ENCODE assay signal across 10 cellular contexts in genomic region chr2:134491796-134492441, GRCh38.
DNase-seq lines count a peak whose midpoint lies in the region; ATAC-seq, FAIRE-seq and TF ChIP-seq lines count a peak whose summit lies in the region.
"Had no signal": no experiment of that assay in that cellular context is flagged by ENCODE, and none has a peak within 500 bp of the region (broad histone marks: within the 10 kb centered on the region; RNA-seq: fewer than 3 reads in every experiment).

No MANE protein-coding gene starts in this region.

- no peak for FAIRE-seq in pancreas (lab: Jason Lieb, UNC)

- WGBS in body of pancreas, 2 donors = 16 to 22% methylated on average over 9 of the region's 9 CpGs
- 21 to 23% methylated on average over 9 of the region's 9 CpGs for WGBS in pancreas, 2 donors

- TF ChIP-seq POLR2A in body of pancreas (IDR thresholded peaks at IDR 0.05) = no peak

- no peaks in the 10 kb centered on the region for H3F3A ChIP-seq in neural progenitor cell (ENCODE audit: low read depth)

- H3K4me2 ChIP-seq in neural progenitor cell = no peak overlapping the region

- H2AFZ ChIP-seq in neural progenitor cell (replicated peaks) = no peak overlapping the region

- H3K9me3 Mint-ChIP-seq in activated T-helper 1 cell treated with anti-CD3 and anti-CD28 coated beads, Interleukin-12 subunit alpha, Interleukin-12 subunit beta, Interleukin-2, Interleukin-4 antibody, amounts not matched to agents 30 ng/mL and 10 ng/mL and 1 ng/mL, durations not matched to agents 14 hours and 24 hours and 36 hours = no peaks in the 10 kb centered on the region
- no peaks in the 10 kb centered on the region for H3K9me3 Mint-ChIP-seq in neural progenitor cell
- H3K9me3 Mint-ChIP-seq: immature natural killer cell had no signal

- H3K4me1 Mint-ChIP-seq in activated T-helper 1 cell treated with anti-CD3 and anti-CD28 coated beads, Interleukin-12 subunit alpha, Interleukin-12 subunit beta, Interleukin-2, Interleukin-4 antibody, amounts not matched to agents 30 ng/mL and 10 ng/mL and 1 ng/mL, durations not matched to agents 14 hours and 24 hours and 36 hours (ENCODE audit: low read depth) = no peaks in the 10 kb centered on the region
- H3K4me1 Mint-ChIP-seq in neural progenitor cell = no peaks in the 10 kb centered on the region
- H3K4me1 Mint-ChIP-seq: activated CD8-positive, alpha-beta memory T cell treated with anti-CD3 and anti-CD28 coated beads, Interleukin-2, amount 10 ng/mL, durations not matched to agents 7 days and 5 days; immature natural killer cell had no signal

- H3K4me1 ChIP-seq in HEK293 (ENCODE audit: control insufficient read depth, insufficient read depth, low read length) (no peaks in the 10 kb centered on the region), body of pancreas (no peaks in the 10 kb centered on the region), pancreas (peaks cover 0 to 2% (median 0%) of the 10 kb centered on the region in 3 donors), neural progenitor cell (peaks cover 4% of the 10 kb centered on the region)

- no peak overlapping the region for H3K27ac Mint-ChIP-seq in activated T-helper 1 cell treated with anti-CD3 and anti-CD28 coated beads, Interleukin-12 subunit alpha, Interleukin-12 subunit beta, Interleukin-2, Interleukin-4 antibody, amounts not matched to agents 30 ng/mL and 10 ng/mL and 1 ng/mL, durations not matched to agents 14 hours and 24 hours and 36 hours
- H3K27ac Mint-ChIP-seq in neural progenitor cell = no peak overlapping the region
- H3K27ac Mint-ChIP-seq: activated CD8-positive, alpha-beta memory T cell treated with anti-CD3 and anti-CD28 coated beads, Interleukin-2, amount 10 ng/mL, durations not matched to agents 7 days and 5 days; immature natural killer cell had no signal

- no peak overlapping the region for H3K9ac ChIP-seq in neural progenitor cell

- H3K27me3 ChIP-seq in body of pancreas (no peaks in the 10 kb centered on the region), pancreas (no peaks in the 10 kb centered on the region), neural progenitor cell (no peaks in the 10 kb centered on the region)

- no peaks in the 10 kb centered on the region for H3K9me3 ChIP-seq in HEK293 (ENCODE audit: control insufficient read depth, insufficient read depth, low read depth, low read length)
- H3K9me3 ChIP-seq in body of pancreas = no peaks in the 10 kb centered on the region
- H3K9me3 ChIP-seq in pancreas = no peaks in the 10 kb centered on the region
- H3K9me3 ChIP-seq in neural progenitor cell (ENCODE audit: low read depth) = no peaks in the 10 kb centered on the region

- H3K4me3 Mint-ChIP-seq in activated T-helper 1 cell treated with anti-CD3 and anti-CD28 coated beads, Interleukin-12 subunit alpha, Interleukin-12 subunit beta, Interleukin-2, Interleukin-4 antibody, amounts not matched to agents 30 ng/mL and 10 ng/mL and 1 ng/mL, durations not matched to agents 14 hours and 24 hours and 36 hours = no peak overlapping the region
- no peak overlapping the region for H3K4me3 Mint-ChIP-seq in neural progenitor cell
- H3K4me3 Mint-ChIP-seq: activated CD8-positive, alpha-beta memory T cell treated with anti-CD3 and anti-CD28 coated beads, Interleukin-2, amount 10 ng/mL, durations not matched to agents 7 days and 5 days; immature natural killer cell had no signal

- peak; percentile 91 for DNase-seq in NCI-H2196 (lab: John Stamatoyannopoulos, UW; ENCODE audit: unreplicated experiment)
- DNase-seq in body of pancreas = peak; percentile 35 to 65 (median 56)
- DNase-seq in pancreas = peak in 2 of 6 donors; percentile 31 to 49
- no peak for DNase-seq in activated gamma-delta T cell (lab: John Stamatoyannopoulos, UW)
- DNase-seq in activated T-helper 1 cell treated with anti-CD3 and anti-CD28 coated beads, Interleukin-12 subunit alpha, Interleukin-12 subunit beta, Interleukin-2, Interleukin-4 antibody, amounts not matched to agents 30 ng/mL and 10 ng/mL and 1 ng/mL, durations not matched to agents 14 hours and 24 hours and 36 hours (ENCODE audit: low spot score) = no peak
- no peak for DNase-seq in neural progenitor cell (ENCODE audit: low spot score)
- DNase-seq: activated CD8-positive, alpha-beta memory T cell treated with anti-CD3 and anti-CD28 coated beads, Interleukin-2, amount 10 ng/mL, durations not matched to agents 7 days and 5 days; immature natural killer cell had no signal

- no peak overlapping the region for H3K4me3 ChIP-seq in HEK293 (ENCODE audit: low read depth, low read length)
- no peak overlapping the region for H3K4me3 ChIP-seq in body of pancreas
- no peak overlapping the region for H3K4me3 ChIP-seq in pancreas
- no peak overlapping the region for H3K4me3 ChIP-seq in neural progenitor cell

- H3K36me3 ChIP-seq in HEK293 (ENCODE audit: control insufficient read depth in 2 of 2, insufficient read depth in 1 of 2, low read length in 2 of 2) (no peaks in the 10 kb centered on the region), body of pancreas (replicated peaks in 1 of 2; ENCODE audit: insufficient read depth in 1 of 2, low read depth in 2 of 2) (no peaks in the 10 kb centered on the region), pancreas (no peaks in the 10 kb centered on the region), neural progenitor cell (no peaks in the 10 kb centered on the region)

- POLR2A ChIA-PET in HEK293 (lab: Yijun Ruan, JAX) = no interaction called here

- peaks cover 5% of the 10 kb centered on the region for H3K27me3 Mint-ChIP-seq in activated T-helper 1 cell treated with anti-CD3 and anti-CD28 coated beads, Interleukin-12 subunit alpha, Interleukin-12 subunit beta, Interleukin-2, Interleukin-4 antibody, amounts not matched to agents 30 ng/mL and 10 ng/mL and 1 ng/mL, durations not matched to agents 14 hours and 24 hours and 36 hours (ENCODE audit: insufficient read depth)
- H3K27me3 Mint-ChIP-seq in neural progenitor cell (ENCODE audit: insufficient read depth, low read depth) = peaks cover 4% of the 10 kb centered on the region

- intact Hi-C loops in body of pancreas (cut with DNase I) (no loop called here), pancreas (cut with DNase I) (no loop called here)
- intact Hi-C loops in activated T-helper 1 cell treated with anti-CD3 and anti-CD28 coated beads, Interleukin-12 subunit alpha, Interleukin-12 subunit beta, Interleukin-2, Interleukin-4 antibody, amounts not matched to agents 30 ng/mL and 10 ng/mL and 1 ng/mL, durations not matched to agents 14 hours and 24 hours and 36 hours (cut with micrococcal nuclease) = no loop called here

- TF ChIP-seq CTCF in HEK293 (tag by site-specific recombination; IDR thresholded peaks at IDR 0.05) (no peak; the same call in 1 of the 2 replicates), body of pancreas (IDR thresholded peaks at IDR 0.05) (peak in 5 of 7 experiments; percentile 11 to 38 (median 32)), pancreas (IDR thresholded peaks at IDR 0.05) (peak in 1 of 4 donors; percentile 19), neural progenitor cell (IDR thresholded peaks at IDR 0.05) (no peak)

- H4K20me1 ChIP-seq in neural progenitor cell (ENCODE audit: low read depth) = no peaks in the 10 kb centered on the region

- no peaks in the 10 kb centered on the region for H3K36me3 Mint-ChIP-seq in activated T-helper 1 cell treated with anti-CD3 and anti-CD28 coated beads, Interleukin-12 subunit alpha, Interleukin-12 subunit beta, Interleukin-2, Interleukin-4 antibody, amounts not matched to agents 30 ng/mL and 10 ng/mL and 1 ng/mL, durations not matched to agents 14 hours and 24 hours and 36 hours (ENCODE audit: low read depth)
- no peaks in the 10 kb centered on the region for H3K36me3 Mint-ChIP-seq in neural progenitor cell
- H3K36me3 Mint-ChIP-seq: activated CD8-positive, alpha-beta memory T cell treated with anti-CD3 and anti-CD28 coated beads, Interleukin-2, amount 10 ng/mL, durations not matched to agents 7 days and 5 days; immature natural killer cell had no signal

- CTCF ChIA-PET in HEK293 (lab: Yijun Ruan, JAX) = interaction anchor here (1.5 kb wide), 1 partner anchor 41 kb away, joined by 5 read pairs; no protein-coding TSS in a partner anchor

- ATAC-seq in body of pancreas (peak; percentile 83), pancreas (peak; percentile 64 to 95 (median 90)), HG02870 (IDR thresholded peaks at IDR 0.05; ENCODE audit: unreplicated experiment) (no peak)
- ATAC-seq: activated CD8-positive, alpha-beta memory T cell treated with anti-CD3 and anti-CD28 coated beads, Interleukin-2, amount 10 ng/mL, durations not matched to agents 7 days and 5 days had no signal

- H3K79me2 ChIP-seq in neural progenitor cell (ENCODE audit: low read depth) = no peaks in the 10 kb centered on the region

- H3K27ac ChIP-seq in HEK293 (ENCODE audit: extremely low read depth, low read depth, low read length) (no peak overlapping the region), body of pancreas (no peak overlapping the region), pancreas (peak overlapping the region in 1 of 4 donors; percentile 4), neural progenitor cell (no peak overlapping the region)

TF ChIP-seq in HEK293, 187 proteins besides CTCF, POLR2A, EP300 and RAD21:
- no peak for TF ChIP-seq SCRT2 (tag by site-specific recombination; IDR thresholded peaks at IDR 0.05)
- peak; percentile 21; the same call in 1 of the 2 replicates for TF ChIP-seq ZNF140 (tag by site-specific recombination; IDR thresholded peaks at IDR 0.05)

Comparison
In these comparisons a context has a peak if more than half of its experiments do, and no peak if none do; other contexts are left out.
1. CTCF ChIP-seq: peak in body of pancreas (5 of 7); none in HEK293 (single experiment) and neural progenitor cell (single experiment).
2. DNase-seq: peak in NCI-H2196 (single experiment) and body of pancreas (4 of 4); none in activated gamma-delta T cell (single experiment), activated T-helper 1 cell treated with anti-CD3 and anti-CD28 coated beads, Interleukin-12 subunit alpha, Interleukin-12 subunit beta, Interleukin-2, Interleukin-4 antibody, amounts not matched to agents 30 ng/mL and 10 ng/mL and 1 ng/mL, durations not matched to agents 14 hours and 24 hours and 36 hours (single experiment) and neural progenitor cell (single experiment).